8 cellular contexts compared by ENCODE assay signal in genomic region chr1:179081696-179082307, GRCh38. TPM values are rescaled to one million over a fixed set of nuclear protein-coding genes. Genes with fewer than 3 reads are reported as not detected.
A peak's percentile ranks its signal among the peaks of the same experiment; 100 is the strongest.
DNase-seq lines count a peak whose midpoint lies in the region; ATAC-seq and TF ChIP-seq lines count a peak whose summit lies in the region.

TSS of gene TOR3A (plus strand) at chr1:179082070. CDS start at chr1:179082129, 59 bp downstream.

- H3K9me2 ChIP-seq in GM23338 (ENCODE audit: insufficient read depth) (no peaks in the 10 kb centered on the region), neural cell (ENCODE audit: insufficient read depth, low read length) (no peaks in the 10 kb centered on the region)

- H3K36me3 ChIP-seq in GM23338 (ENCODE audit: insufficient read depth) (no peaks in the 10 kb centered on the region; the same call in 1 of the 2 replicates), RWPE2 (ENCODE audit: low read depth) (peaks cover 24% of the 10 kb centered on the region), neural cell (ENCODE audit: insufficient read depth, low read length) (no peaks in the 10 kb centered on the region), stomach (peaks cover 8 to 18% (median 17%) of the 10 kb centered on the region in 4 donors)

- TF ChIP-seq CTCF in GM23338 (conservative IDR thresholded peaks at IDR 0.05; ENCODE audit: low read depth in 2 of 2) (no peak), RWPE2 (IDR thresholded peaks at IDR 0.05; ENCODE audit: poor library complexity, severe bottlenecking) (no peak), foreskin fibroblast (IDR thresholded peaks at IDR 0.05; ENCODE audit: low read depth, low read length) (no peak), neural cell (IDR thresholded peaks at IDR 0.05; ENCODE audit: poor library complexity, severe bottlenecking) (no peak), stomach (IDR thresholded peaks at IDR 0.05) (no peak)

- H3K9me3 Mint-ChIP-seq in GM23338, result no peaks in the 10 kb centered on the region; the same call in 2 of the 3 replicates

- H3K27ac Mint-ChIP-seq in GM23338, result peak within 1 kb of the TSS; percentile 92

- no peak for TF ChIP-seq EP300 in neural cell (conservative IDR thresholded peaks at IDR 0.05; ENCODE audit: poor library complexity, severe bottlenecking)
- no peak for TF ChIP-seq EP300 in stomach (IDR thresholded peaks at IDR 0.05)

- 0 out of 2 replicates have a peak, but pooled peaks cover 4% of the 10 kb centered on the region for H3K27me3 ChIP-seq in GM23338 (ENCODE audit: insufficient read depth)
- H3K27me3 ChIP-seq in RWPE2 (ENCODE audit: insufficient read depth, poor library complexity, severe bottlenecking), result no peaks in the 10 kb centered on the region
- no peaks in the 10 kb centered on the region for H3K27me3 ChIP-seq in neural cell (ENCODE audit: insufficient read depth, low read depth, low read length)
- H3K27me3 ChIP-seq in stomach, result no peaks in the 10 kb centered on the region

- DNase-seq in EH (ENCODE audit: low read depth) (peak; percentile 93), GM23338 (ENCODE audit: low spot score) (peak; percentile 95), Kasumi-1 (lab: John Stamatoyannopoulos, UW) (peak; percentile 85 to 87), RWPE2 (ENCODE audit: low spot score) (peak; percentile 93), activated gamma-delta T cell (lab: John Stamatoyannopoulos, UW) (peak; percentile 63), foreskin fibroblast (peak; percentile 89 to 96), stomach (peak; percentile 94)

- peaks cover 17% of the 10 kb centered on the region for H3K4me1 Mint-ChIP-seq in GM23338

- H3K4me2 ChIP-seq in GM23338 (peak within 1 kb of the TSS; percentile 96), neural cell (ENCODE audit: low read length) (peak within 1 kb of the TSS; percentile 55)

- H3K9me3 ChIP-seq in RWPE2 (ENCODE audit: severe bottlenecking) (no peaks in the 10 kb centered on the region), neural cell (ENCODE audit: low read length) (no peaks in the 10 kb centered on the region), stomach (no peaks in the 10 kb centered on the region)

- H3K4me3 ChIP-seq in GM23338 (peak within 1 kb of the TSS; percentile 79), RWPE2 (ENCODE audit: severe bottlenecking) (peak within 1 kb of the TSS; percentile 74), foreskin fibroblast (ENCODE audit: low read depth in 1 of 2, low read length in 2 of 2) (peak within 1 kb of the TSS; percentile 82 to 95), neural cell (ENCODE audit: low read length) (peak within 1 kb of the TSS; percentile 95), stomach (peak within 1 kb of the TSS; percentile 77 to 93 (median 84))

- ATAC-seq in GM23338, result peak; percentile 91
- ATAC-seq in RWPE2 (ENCODE audit: low read depth), result peak; percentile 87

- H3K27me3 Mint-ChIP-seq in GM23338 (ENCODE audit: insufficient read depth, low read depth, poor library complexity), result peaks cover 9% of the 10 kb centered on the region

- intact Hi-C loops in stomach (cut with DNase I; ENCODE audit: low total_unique reads), result loop anchor here (5.0 kb wide), 2 partner anchors 210 to 285 kb away; partner anchors contain the start of genes AXDND1 and SOAT1

- TF ChIP-seq RAD21 in neural cell (conservative IDR thresholded peaks at IDR 0.05), result no peak

- H3K79me2 ChIP-seq in GM23338 (replicated peaks; ENCODE audit: insufficient read depth) (peaks cover 8% of the 10 kb centered on the region; the same call in 1 of the 2 replicates), neural cell (replicated peaks; ENCODE audit: insufficient read depth, low read length) (no peaks in the 10 kb centered on the region)

- H3K36me3 Mint-ChIP-seq in GM23338 (ENCODE audit: low read depth), result peaks cover 14% of the 10 kb centered on the region

- H3K9ac ChIP-seq in neural cell (ENCODE audit: low read length), result peak within 1 kb of the TSS; percentile 78

- H3K4me1 ChIP-seq in GM23338 (ENCODE audit: insufficient read depth) (peaks cover under 1% of the 10 kb centered on the region; the same call in 1 of the 2 replicates), RWPE2 (ENCODE audit: insufficient read depth, poor library complexity, severe bottlenecking) (no peaks in the 10 kb centered on the region), stomach (peaks cover 17 to 37% (median 25%) of the 10 kb centered on the region in 4 donors)

- peak in 2 of 4 donors; percentile 13 to 47 for TF ChIP-seq POLR2A in stomach (IDR thresholded peaks at IDR 0.05)

- 0 to 1% (median 1%) methylated on average over 28 to 49 of the region's 49 CpGs for WGBS in stomach, 5 donors

- peak within 1 kb of the TSS; percentile 84 for H3K4me3 Mint-ChIP-seq in GM23338

- H3K27ac ChIP-seq in GM23338 (ENCODE audit: low read depth) (peak within 1 kb of the TSS; percentile 50; the same call in 1 of the 2 replicates), RWPE2 (ENCODE audit: poor library complexity, severe bottlenecking) (peak within 1 kb of the TSS; percentile 61), neural cell (ENCODE audit: low read length) (no peak within 1 kb of the TSS), stomach (peak within 1 kb of the TSS; percentile 79 to 94 (median 93))

- H2AFZ ChIP-seq in GM23338 (peak within 1 kb of the TSS; percentile 86), neural cell (ENCODE audit: low read depth, low read length) (peak within 1 kb of the TSS; percentile 45)

- H4K20me1 ChIP-seq in GM23338 (replicated peaks; ENCODE audit: insufficient read depth) (no peaks in the 10 kb centered on the region), neural cell (ENCODE audit: insufficient read depth) (no peaks in the 10 kb centered on the region)

- H3F3A ChIP-seq in GM23338 (replicated peaks; ENCODE audit: low read depth) (peaks cover 5% of the 10 kb centered on the region; the same call in 1 of the 2 replicates), neural cell (ENCODE audit: insufficient read depth, low read length, poor library complexity, severe bottlenecking) (no peaks in the 10 kb centered on the region)

TF ChIP-seq in GM23338, 12 proteins besides CTCF, POLR2A, EP300 and RAD21:
- no peak for TF ChIP-seq REST (IDR thresholded peaks at IDR 0.05; ENCODE audit: unreplicated experiment)
- no peak for TF ChIP-seq ZNF331 (CRISPR knock-in tag; IDR thresholded peaks at IDR 0.05; ENCODE audit: low read depth)
- TF ChIP-seq POLR2AphosphoS5 (IDR thresholded peaks at IDR 0.05; ENCODE audit: low read depth), result peak; percentile 71
TF ChIP-seq in GM23338: peak in this region for 1.

TF ChIP-seq in neural cell, 6 proteins besides CTCF, POLR2A, EP300 and RAD21:
- no peak for TF ChIP-seq EZH2 (IDR thresholded peaks at IDR 0.05; ENCODE audit: borderline replicate concordance, insufficient read depth, low read length, poor library complexity, severe bottlenecking)
- TF ChIP-seq SMC3 (conservative IDR thresholded peaks at IDR 0.05; ENCODE audit: poor library complexity), result peak; percentile 20
- peak; percentile 36 for TF ChIP-seq POLR2AphosphoS5 (IDR thresholded peaks at IDR 0.05)
- TF ChIP-seq TAF1 (IDR thresholded peaks at IDR 0.05; ENCODE audit: low read depth), result peak; percentile 59
- no peak for TF ChIP-seq REST (IDR thresholded peaks at IDR 0.05; ENCODE audit: borderline replicate concordance)
- peak; percentile 70 for TF ChIP-seq MXI1 (conservative IDR thresholded peaks at IDR 0.05; ENCODE audit: poor library complexity, severe bottlenecking)

RNA-seq across cellular contexts. Expression of gene TOR3A, which starts in this region (rescaled TPM):
- total RNA-seq in GM23338 (2014; rRNA removed; shearing (Covaris generic)), result 49.7 and 57.6 TPM in 2 replicates
- polyA plus RNA-seq in GM23338 (2016; fragmentation: Nextera tagmentation; extraction: Ambion mirVana), result 11.2 TPM in 2 replicates
- polyA plus RNA-seq in neural cell, result 13.5 and 21.6 TPM in 2 replicates
- polyA minus RNA-seq in neural cell, result 17.7 and 18.5 TPM in 2 replicates
- total RNA-seq in stomach, result 100 to 1,000 TPM in 1 of 5 donors, 10 to 100 TPM in 3, 1 to 10 TPM in 1; 5.3 to 285 (median 32.1) TPM
- 10 to 100 TPM in 2 of 3 donors, 1 to 10 TPM in 1; 8.2 to 13.3 (median 10.6) TPM for polyA plus RNA-seq in stomach
